ENCODE assay signal across 1 cellular context in genomic region chr9:133351908-133352634, GRCh38.
A peak's percentile ranks its signal among the peaks of the same experiment; 100 is the strongest.
TF ChIP-seq lines count a peak whose summit lies in the region.

No MANE protein-coding gene starts in this region.

TF ChIP-seq in K562, 482 proteins besides CTCF, POLR2A, EP300 and RAD21 (continued from another document and continues in another):
- TF ChIP-seq CHD7 (IDR thresholded peaks at IDR 0.05; ENCODE audit: low read depth, low read length) (peak; percentile 67), ZBTB33 (CRISPR knock-in tag; IDR thresholded peaks at IDR 0.05) (peak; percentile 96), ARID1B (IDR thresholded peaks at IDR 0.05) (no peak), TCFL5 (CRISPR knock-in tag; conservative IDR thresholded peaks at IDR 0.05) (no peak), MEF2D (tag; conservative IDR thresholded peaks at IDR 0.05; ENCODE audit: low read depth) (no peak), NR2C1 (IDR thresholded peaks at IDR 0.05) (no peak), NR2C1 (tag; IDR thresholded peaks at IDR 0.05) (no peak), AFF1 (IDR thresholded peaks at IDR 0.05; ENCODE audit: low read depth in 1 of 2, partially characterized antibody in 2 of 2) (no peak), CCAR2 (IDR thresholded peaks at IDR 0.05; ENCODE audit: low read depth, low read length) (no peak), CXXC5 (CRISPR knock-in tag; IDR thresholded peaks at IDR 0.05) (peak; percentile 53; the same call in 1 of the 2 replicates), E2F6 (IDR thresholded peaks at IDR 0.05; ENCODE audit: borderline replicate concordance in 1 of 2, extremely low read depth in 1 of 2, insufficient read depth in 1 of 2, insufficient read length in 1 of 2, low read depth in 1 of 2, low read length in 1 of 2, poor library complexity in 1 of 2, severe bottlenecking in 1 of 2) (no peak), MXI1 (IDR thresholded peaks at IDR 0.05; ENCODE audit: low read depth, low read length) (no peak), KDM1A (IDR thresholded peaks at IDR 0.05) (no peak), ARNT (IDR thresholded peaks at IDR 0.05) (no peak; a peak in 1 of 4 replicates), ZNF644 (tag; IDR thresholded peaks at IDR 0.05; ENCODE audit: low read depth) (no peak), TFAP4 (CRISPR knock-in tag; IDR thresholded peaks at IDR 0.05; ENCODE audit: borderline replicate concordance) (peak; percentile 73; the same call in 1 of the 2 replicates), PML (IDR thresholded peaks at IDR 0.05; ENCODE audit: low read length) (no peak; the same call in 1 of the 2 replicates), ZNF431 (CRISPR knock-in tag; IDR thresholded peaks at IDR 0.05) (0 out of 2 replicates have a peak, but pooled peaks have one; percentile 43), CHAMP1 (IDR thresholded peaks at IDR 0.05) (no peak), SIN3B (IDR thresholded peaks at IDR 0.05; ENCODE audit: low read depth) (no peak), RFX7 (CRISPR knock-in tag; IDR thresholded peaks at IDR 0.05) (no peak), DIDO1 (tag; IDR thresholded peaks at IDR 0.05; ENCODE audit: low read depth) (no peak), HDGF (IDR thresholded peaks at IDR 0.05) (peak; percentile 50; the same call in 1 of the 2 replicates), SIN3A (IDR thresholded peaks at IDR 0.05; ENCODE audit: borderline replicate concordance in 2 of 2, control insufficient read depth in 1 of 2, low read depth in 2 of 2, low read length in 2 of 2) (peak in 1 of 2 experiments; percentile 54; a peak in 1 of 4 replicates), HMGXB4 (CRISPR knock-in tag; IDR thresholded peaks at IDR 0.05) (peak; percentile 35; the same call in 1 of the 2 replicates), MTA2 (IDR thresholded peaks at IDR 0.05; ENCODE audit: low read depth) (no peak), KAT7 (CRISPR knock-in tag; IDR thresholded peaks at IDR 0.05; ENCODE audit: borderline replicate concordance) (peak; percentile 63; the same call in 1 of the 2 replicates), MIER1 (IDR thresholded peaks at IDR 0.05; ENCODE audit: low read depth) (no peak), PHTF2 (CRISPR knock-in tag; IDR thresholded peaks at IDR 0.05) (no peak), MLLT1 (IDR thresholded peaks at IDR 0.05) (0 out of 4 replicates have a peak, but pooled peaks of 1 of the 2 experiments have one; percentile 22), CBX2 (IDR thresholded peaks at IDR 0.05; ENCODE audit: insufficient read depth, low read length, poor library complexity, severe bottlenecking) (no peak)
